ENCODE assay signal across 19 cellular contexts in genomic region chr11:16880184-16880583, GRCh38.
"Had no signal": no experiment of that assay in that cellular context is flagged by ENCODE, and none has a peak within 500 bp of the region (broad histone marks: within the 10 kb centered on the region; RNA-seq: fewer than 3 reads in every experiment).

No MANE protein-coding gene starts in this region.

- H3K27me3 Mint-ChIP-seq: activated CD4-positive, alpha-beta memory T cell treated with anti-CD3 and anti-CD28 coated beads, Interleukin-2, amount 10 ng/mL, durations not matched to agents 7 days and 5 days had no signal

- ATAC-seq: activated T-cell treated with anti-CD3 and anti-CD28 coated beads, Interleukin-2, amount 50 U/mL, for 4 hours; stimulated activated naive CD8-positive, alpha-beta T cell treated with anti-CD3 and anti-CD28 coated beads, Interleukin-15, Interleukin-2, amounts not matched to agents 100 U/mL and 50 U/mL, for 24 hours; WTC11 had no signal

- H3K27ac ChIP-seq: coronary artery, neural progenitor cell, ovary had no signal

- H2AFZ ChIP-seq: neural progenitor cell had no signal

- H3K27ac Mint-ChIP-seq: activated CD4-positive, alpha-beta memory T cell treated with anti-CD3 and anti-CD28 coated beads, Interleukin-2, amount 10 ng/mL, durations not matched to agents 7 days and 5 days; naive B cell; neural progenitor cell; WTC11 had no signal

- H3K4me1 Mint-ChIP-seq: activated CD4-positive, alpha-beta memory T cell treated with anti-CD3 and anti-CD28 coated beads, Interleukin-2, amount 10 ng/mL, durations not matched to agents 7 days and 5 days; central memory CD8-positive, alpha-beta T cell; naive B cell had no signal

- DNase-seq: activated CD4-positive, alpha-beta memory T cell treated with anti-CD3 and anti-CD28 coated beads, Interleukin-2, amount 10 ng/mL, durations not matched to agents 7 days and 5 days; activated CD4-positive, alpha-beta T cell treated with anti-CD3 and anti-CD28 coated beads for 4 hours; activated effector memory CD4-positive, alpha-beta T cell treated with Interleukin-2 at 50 U/mL for 16 hours; activated naive CD4-positive, alpha-beta T cell treated with anti-CD3 and anti-CD28 coated beads, Interleukin-2, amount 50 U/mL, for 16 hours; activated T-cell treated with anti-CD3 and anti-CD28 coated beads, Interleukin-2, amount 50 U/mL, for 4 hours; effector CD4-positive, alpha-beta T cell; foreskin fibroblast; glutamatergic neuron; naive B cell; ovary; small intestine; stimulated activated CD4-positive, alpha-beta T cell treated with anti-CD3 and anti-CD28 coated beads, Interleukin-4, amount 100 ng/mL, for 4 hours; stimulated activated CD8-positive, alpha-beta memory T cell treated with anti-CD3 and anti-CD28 coated beads, Interleukin-4, amount 100 ng/mL, for 48 hours; stimulated activated naive CD8-positive, alpha-beta T cell treated with anti-CD3 and anti-CD28 coated beads, Interleukin-15, Interleukin-2, amounts not matched to agents 100 U/mL and 50 U/mL, for 24 hours; SW 1271 had no signal

- H3K27me3 ChIP-seq: neural progenitor cell, ovary had no signal

- H3K4me3 Mint-ChIP-seq: activated CD4-positive, alpha-beta memory T cell treated with anti-CD3 and anti-CD28 coated beads, Interleukin-2, amount 10 ng/mL, durations not matched to agents 7 days and 5 days; activated T-cell treated with anti-CD3 and anti-CD28 coated beads, Interleukin-2, amount 50 U/mL, for 4 hours; central memory CD8-positive, alpha-beta T cell; naive B cell; neural progenitor cell; WTC11 had no signal

- H3K4me3 ChIP-seq: coronary artery, neural progenitor cell, ovary had no signal

- H3K4me2 ChIP-seq: neural progenitor cell had no signal

- H3K36me3 ChIP-seq: neural progenitor cell, ovary had no signal

- H3K9me3 ChIP-seq: ovary had no signal

- H3K9me3 Mint-ChIP-seq: activated CD4-positive, alpha-beta memory T cell treated with anti-CD3 and anti-CD28 coated beads, Interleukin-2, amount 10 ng/mL, durations not matched to agents 7 days and 5 days; activated T-cell treated with anti-CD3 and anti-CD28 coated beads, Interleukin-2, amount 50 U/mL, for 4 hours; central memory CD8-positive, alpha-beta T cell; naive B cell; neural progenitor cell; WTC11 had no signal

- H3K36me3 Mint-ChIP-seq: naive B cell, neural progenitor cell, WTC11 had no signal

- H3K9ac ChIP-seq: neural progenitor cell had no signal
